12 cellular contexts compared by ENCODE assay signal in the genomic region with DNA sequence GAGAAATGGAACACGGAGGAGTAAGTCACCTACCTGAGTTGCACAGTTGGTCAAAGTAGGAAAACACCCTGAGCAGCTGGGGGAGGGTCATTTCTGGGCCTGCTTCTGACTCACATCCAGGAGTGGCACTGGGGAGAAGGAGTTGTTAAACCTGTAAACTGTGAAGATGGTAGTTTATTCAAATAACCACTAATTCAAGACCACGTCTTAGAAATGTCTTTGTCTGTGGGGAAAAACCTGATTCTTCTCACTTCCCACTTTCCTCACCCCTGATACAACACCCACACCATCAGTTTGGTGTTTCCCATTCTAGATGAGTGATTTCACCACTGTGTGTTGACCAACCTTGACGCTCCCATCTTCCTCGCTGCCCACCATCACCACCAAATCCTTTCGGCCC.
DNase-seq lines count a peak whose midpoint lies in the region; ATAC-seq and TF ChIP-seq lines count a peak whose summit lies in the region.
"Had no signal": no experiment of that assay in that cellular context is flagged by ENCODE, and none has a peak within 500 bp of the region (broad histone marks: within the 10 kb centered on the region; RNA-seq: fewer than 3 reads in every experiment).

No MANE protein-coding gene starts in this region.

- H3K9me3 Mint-ChIP-seq in activated naive CD8-positive, alpha-beta T cell treated with anti-CD3 and anti-CD28 coated beads, Interleukin-2, amount 50 U/mL, for 24 hours = peaks cover 3% of the 10 kb centered on the region
- H3K9me3 Mint-ChIP-seq in activated T-helper 1 cell treated with anti-CD3 and anti-CD28 coated beads, Interleukin-12 subunit alpha, Interleukin-12 subunit beta, Interleukin-2, Interleukin-4 antibody, amounts not matched to agents 30 ng/mL and 10 ng/mL and 1 ng/mL, durations not matched to agents 14 hours and 24 hours and 36 hours = no peaks in the 10 kb centered on the region

- H3K4me1 Mint-ChIP-seq in activated naive CD8-positive, alpha-beta T cell treated with anti-CD3 and anti-CD28 coated beads, Interleukin-2, amount 50 U/mL, for 24 hours = peaks cover 2% of the 10 kb centered on the region
- no peaks in the 10 kb centered on the region for H3K4me1 Mint-ChIP-seq in activated T-helper 1 cell treated with anti-CD3 and anti-CD28 coated beads, Interleukin-12 subunit alpha, Interleukin-12 subunit beta, Interleukin-2, Interleukin-4 antibody, amounts not matched to agents 30 ng/mL and 10 ng/mL and 1 ng/mL, durations not matched to agents 14 hours and 24 hours and 36 hours (ENCODE audit: low read depth)

- no peaks in the 10 kb centered on the region for H3K36me3 Mint-ChIP-seq in activated naive CD8-positive, alpha-beta T cell treated with anti-CD3 and anti-CD28 coated beads, Interleukin-2, amount 50 U/mL, for 24 hours (ENCODE audit: low read depth)
- no peaks in the 10 kb centered on the region for H3K36me3 Mint-ChIP-seq in activated T-helper 1 cell treated with anti-CD3 and anti-CD28 coated beads, Interleukin-12 subunit alpha, Interleukin-12 subunit beta, Interleukin-2, Interleukin-4 antibody, amounts not matched to agents 30 ng/mL and 10 ng/mL and 1 ng/mL, durations not matched to agents 14 hours and 24 hours and 36 hours (ENCODE audit: low read depth)

- H3K4me3 Mint-ChIP-seq in activated naive CD8-positive, alpha-beta T cell treated with anti-CD3 and anti-CD28 coated beads, Interleukin-2, amount 50 U/mL, for 24 hours = no peak overlapping the region
- no peak overlapping the region for H3K4me3 Mint-ChIP-seq in activated T-helper 1 cell treated with anti-CD3 and anti-CD28 coated beads, Interleukin-12 subunit alpha, Interleukin-12 subunit beta, Interleukin-2, Interleukin-4 antibody, amounts not matched to agents 30 ng/mL and 10 ng/mL and 1 ng/mL, durations not matched to agents 14 hours and 24 hours and 36 hours

- intact Hi-C loops in activated T-helper 1 cell treated with anti-CD3 and anti-CD28 coated beads, Interleukin-12 subunit alpha, Interleukin-12 subunit beta, Interleukin-2, Interleukin-4 antibody, amounts not matched to agents 30 ng/mL and 10 ng/mL and 1 ng/mL, durations not matched to agents 14 hours and 24 hours and 36 hours (cut with micrococcal nuclease) = no loop called here

- no peak for DNase-seq in erythroblast (lab: John Stamatoyannopoulos, UW)
- no peak for DNase-seq in activated naive CD8-positive, alpha-beta T cell treated with anti-CD3 and anti-CD28 coated beads, Interleukin-2, amount 50 U/mL, for 24 hours
- no peak for DNase-seq in NCI-H2081 (lab: John Stamatoyannopoulos, UW)
- DNase-seq in activated T-helper 1 cell treated with anti-CD3 and anti-CD28 coated beads, Interleukin-12 subunit alpha, Interleukin-12 subunit beta, Interleukin-2, Interleukin-4 antibody, amounts not matched to agents 30 ng/mL and 10 ng/mL and 1 ng/mL, durations not matched to agents 14 hours and 24 hours and 36 hours (ENCODE audit: low spot score) = no peak
- DNase-seq: anterior cingulate cortex, DMS79 treated with DMSO at 0.1 percent for 48 hours, gastrocnemius medialis, WERI-Rb-1 had no signal

- ATAC-seq in GM18498 (IDR thresholded peaks at IDR 0.05; ENCODE audit: unreplicated experiment) (peak; percentile 61), GM19467 (IDR thresholded peaks at IDR 0.05; ENCODE audit: unreplicated experiment) (peak; percentile 48), HG02852 (IDR thresholded peaks at IDR 0.05; ENCODE audit: unreplicated experiment) (peak; percentile 85), HG03575 (IDR thresholded peaks at IDR 0.05; ENCODE audit: extremely low read depth, insufficient number of reproducible peaks, low FRiP score, unreplicated experiment) (peak; percentile 63)
- no peak for ATAC-seq in activated naive CD8-positive, alpha-beta T cell treated with anti-CD3 and anti-CD28 coated beads, Interleukin-2, amount 50 U/mL, for 24 hours
- ATAC-seq: gastrocnemius medialis had no signal

- H3K27ac Mint-ChIP-seq in activated naive CD8-positive, alpha-beta T cell treated with anti-CD3 and anti-CD28 coated beads, Interleukin-2, amount 50 U/mL, for 24 hours = no peak overlapping the region
- H3K27ac Mint-ChIP-seq in activated T-helper 1 cell treated with anti-CD3 and anti-CD28 coated beads, Interleukin-12 subunit alpha, Interleukin-12 subunit beta, Interleukin-2, Interleukin-4 antibody, amounts not matched to agents 30 ng/mL and 10 ng/mL and 1 ng/mL, durations not matched to agents 14 hours and 24 hours and 36 hours = no peak overlapping the region

- TF ChIP-seq POLR2A in erythroblast (IDR thresholded peaks at IDR 0.05; ENCODE audit: low read length) = no peak

- no peaks in the 10 kb centered on the region for H3K27me3 Mint-ChIP-seq in activated naive CD8-positive, alpha-beta T cell treated with anti-CD3 and anti-CD28 coated beads, Interleukin-2, amount 50 U/mL, for 24 hours
- no peaks in the 10 kb centered on the region for H3K27me3 Mint-ChIP-seq in activated T-helper 1 cell treated with anti-CD3 and anti-CD28 coated beads, Interleukin-12 subunit alpha, Interleukin-12 subunit beta, Interleukin-2, Interleukin-4 antibody, amounts not matched to agents 30 ng/mL and 10 ng/mL and 1 ng/mL, durations not matched to agents 14 hours and 24 hours and 36 hours (ENCODE audit: insufficient read depth)
